Comparison of ENCODE assay signal across 1 cellular context in genomic region chr1:59666106-59666505, GRCh38.
TF ChIP-seq lines count a peak whose summit lies in the region.

No MANE protein-coding gene starts in this region.

TF ChIP-seq in GM23338, 12 proteins besides CTCF, POLR2A, EP300 and RAD21 (continued from another document):
- TF ChIP-seq REST (IDR thresholded peaks at IDR 0.05; ENCODE audit: unreplicated experiment): no peak
